29 cellular contexts compared by ENCODE assay signal in genomic region chr5:133275631-133276030, GRCh38.
"Had no signal": no experiment of that assay in that cellular context is flagged by ENCODE, and none has a peak within 500 bp of the region (broad histone marks: within the 10 kb centered on the region; RNA-seq: fewer than 3 reads in every experiment).

No MANE protein-coding gene starts in this region.

- H3K9me3 ChIP-seq: esophagus muscularis mucosa, gastroesophageal sphincter had no signal

- FAIRE-seq: astrocyte, bronchial epithelial cell had no signal

- ATAC-seq: activated T-cell treated with anti-CD3 and anti-CD28 coated beads, Interleukin-2, amount 50 U/mL, for 4 hours; activated T-helper 17 cell treated with anti-CD3 and anti-CD28 coated beads, Interleukin-2, amount 50 U/mL, for 72 hours; foreskin keratinocyte; gastroesophageal sphincter had no signal

- H3K27me3 Mint-ChIP-seq: activated CD4-positive, alpha-beta memory T cell treated with anti-CD3 and anti-CD28 coated beads, Interleukin-2, amount 10 ng/mL, durations not matched to agents 7 days and 5 days; activated CD4-positive, alpha-beta T cell treated with anti-CD3 and anti-CD28 coated beads, Interleukin-2, amount 10 ng/mL, durations not matched to agents 7 days and 5 days; activated naive CD8-positive, alpha-beta T cell; activated T-helper 17 cell treated with anti-CD3 and anti-CD28 coated beads, Interleukin-2, amount 50 U/mL, for 72 hours; central memory CD8-positive, alpha-beta T cell had no signal

- H3K4me3 Mint-ChIP-seq: activated CD4-positive, alpha-beta memory T cell treated with anti-CD3 and anti-CD28 coated beads, Interleukin-2, amount 10 ng/mL, durations not matched to agents 7 days and 5 days; activated CD4-positive, alpha-beta T cell treated with anti-CD3 and anti-CD28 coated beads, Interleukin-2, amount 10 ng/mL, durations not matched to agents 7 days and 5 days; activated naive CD8-positive, alpha-beta T cell; activated T-cell treated with anti-CD3 and anti-CD28 coated beads, Interleukin-2, amount 50 U/mL, for 4 hours; activated T-helper 17 cell treated with anti-CD3 and anti-CD28 coated beads, Interleukin-2, amount 50 U/mL, for 72 hours; central memory CD8-positive, alpha-beta T cell; dendritic cell treated with granulocyte-macrophage colony-stimulating factor and Interleukin-4, amounts not matched to agents 40 ng/mL and 50 ng/mL, for 4 days had no signal

- H3K36me3 Mint-ChIP-seq: activated naive CD8-positive, alpha-beta T cell had no signal

- H3K27ac Mint-ChIP-seq: activated CD4-positive, alpha-beta memory T cell treated with anti-CD3 and anti-CD28 coated beads, Interleukin-2, amount 10 ng/mL, durations not matched to agents 7 days and 5 days; activated CD4-positive, alpha-beta T cell treated with anti-CD3 and anti-CD28 coated beads, Interleukin-2, amount 10 ng/mL, durations not matched to agents 7 days and 5 days; activated naive CD8-positive, alpha-beta T cell; activated T-helper 17 cell treated with anti-CD3 and anti-CD28 coated beads, Interleukin-2, amount 50 U/mL, for 72 hours; dendritic cell treated with granulocyte-macrophage colony-stimulating factor and Interleukin-4, amounts not matched to agents 40 ng/mL and 50 ng/mL, for 4 days had no signal

- H3K4me1 Mint-ChIP-seq: activated CD4-positive, alpha-beta memory T cell treated with anti-CD3 and anti-CD28 coated beads, Interleukin-2, amount 10 ng/mL, durations not matched to agents 7 days and 5 days; activated CD4-positive, alpha-beta T cell treated with anti-CD3 and anti-CD28 coated beads, Interleukin-2, amount 10 ng/mL, durations not matched to agents 7 days and 5 days; activated T-helper 17 cell treated with anti-CD3 and anti-CD28 coated beads, Interleukin-2, amount 50 U/mL, for 72 hours; central memory CD8-positive, alpha-beta T cell had no signal

- H3K4me3 ChIP-seq: coronary artery, dorsolateral prefrontal cortex, esophagus muscularis mucosa, gastroesophageal sphincter had no signal

- H3K27ac ChIP-seq: brain microvascular endothelial cell, coronary artery, dorsolateral prefrontal cortex, esophagus muscularis mucosa, foreskin keratinocyte, gastroesophageal sphincter had no signal

- H3K9me3 Mint-ChIP-seq: activated CD4-positive, alpha-beta memory T cell treated with anti-CD3 and anti-CD28 coated beads, Interleukin-2, amount 10 ng/mL, durations not matched to agents 7 days and 5 days; activated CD4-positive, alpha-beta T cell treated with anti-CD3 and anti-CD28 coated beads, Interleukin-2, amount 10 ng/mL, durations not matched to agents 7 days and 5 days; activated T-cell treated with anti-CD3 and anti-CD28 coated beads, Interleukin-2, amount 50 U/mL, for 4 hours; activated T-helper 17 cell treated with anti-CD3 and anti-CD28 coated beads, Interleukin-2, amount 50 U/mL, for 72 hours; central memory CD8-positive, alpha-beta T cell; dendritic cell treated with granulocyte-macrophage colony-stimulating factor and Interleukin-4, amounts not matched to agents 40 ng/mL and 50 ng/mL, for 4 days had no signal

- H3K36me3 ChIP-seq: brain microvascular endothelial cell, esophagus muscularis mucosa, gastroesophageal sphincter had no signal

- DNase-seq: activated CD4-positive, alpha-beta memory T cell treated with anti-CD3 and anti-CD28 coated beads, Interleukin-2, amount 10 ng/mL, durations not matched to agents 7 days and 5 days; activated CD4-positive, alpha-beta T cell treated with anti-CD3 and anti-CD28 coated beads for 1 hour; activated CD4-positive, alpha-beta T cell treated with anti-CD3 and anti-CD28 coated beads for 4 hours; activated CD4-positive, alpha-beta T cell treated with anti-CD3 and anti-CD28 coated beads, Interleukin-2, amount 10 ng/mL, durations not matched to agents 7 days and 5 days; activated CD4-positive, alpha-beta T cell treated with anti-CD3 and anti-CD28 coated beads, Interleukin-2, amount 50 U/mL, for 4 hours; activated CD8-positive, alpha-beta memory T cell treated with anti-CD3 and anti-CD28 coated beads for 24 hours; activated effector memory CD4-positive, alpha-beta T cell treated with Interleukin-2 at 50 U/mL for 16 hours; activated gamma-delta T cell treated with Interleukin-2 at 50 U/mL for 16 hours; activated naive CD4-positive, alpha-beta T cell treated with anti-CD3 and anti-CD28 coated beads, Interleukin-2, amount 50 U/mL, for 16 hours; activated naive CD4-positive, alpha-beta T cell treated with Interleukin-2 at 50 U/mL for 16 hours; activated T-cell treated with anti-CD3 and anti-CD28 coated beads, Interleukin-2, amount 50 U/mL, for 4 hours; amniotic stem cell; anterior cingulate cortex; brain microvascular endothelial cell; dorsolateral prefrontal cortex; effector memory CD4-positive, alpha-beta T cell; erythroblast; foreskin keratinocyte; head of caudate nucleus; T-helper 2 cell had no signal

- H3K27me3 ChIP-seq: brain microvascular endothelial cell, dorsolateral prefrontal cortex, esophagus muscularis mucosa, foreskin keratinocyte, gastroesophageal sphincter had no signal

- H3K4me1 ChIP-seq: esophagus muscularis mucosa, foreskin keratinocyte, gastroesophageal sphincter had no signal
